In genomic region chr5:139795074-139796001, GRCh38 we compare ENCODE assay signal across 8 cellular contexts.
DNase-seq lines count a peak whose midpoint lies in the region; ATAC-seq and TF ChIP-seq lines count a peak whose summit lies in the region.

Gene PSD2 (plus strand): TSS chr5:139795808. CDS start chr5:139809441, 13,633 bp downstream.

- no peaks in the 10 kb centered on the region for H3K4me1 ChIP-seq in HEK293 (ENCODE audit: control insufficient read depth, insufficient read depth, low read length)
- peaks cover 2% of the 10 kb centered on the region for H3K4me1 ChIP-seq in iPS-15b (ENCODE audit: control insufficient read depth, insufficient read depth, low read length)

- no peak within 1 kb of the TSS for H3K27ac Mint-ChIP-seq in activated naive CD4-positive, alpha-beta T cell treated with anti-CD3 and anti-CD28 coated beads, Interleukin-2, amount 50 U/mL, for 24 hours

- peaks cover 37% of the 10 kb centered on the region for H3K27me3 Mint-ChIP-seq in activated naive CD4-positive, alpha-beta T cell treated with anti-CD3 and anti-CD28 coated beads, Interleukin-2, amount 50 U/mL, for 24 hours

- no peaks in the 10 kb centered on the region for H3K9me3 Mint-ChIP-seq in activated naive CD4-positive, alpha-beta T cell treated with anti-CD3 and anti-CD28 coated beads, Interleukin-2, amount 50 U/mL, for 24 hours

- no peak within 1 kb of the TSS for H3K9ac ChIP-seq in iPS-15b (ENCODE audit: low read depth, low read length)

- ATAC-seq in stimulated activated naive CD8-positive, alpha-beta T cell treated with anti-CD3 and anti-CD28 coated beads, Interleukin-15, Interleukin-2, amounts not matched to agents 100 U/mL and 50 U/mL, for 24 hours: peak; percentile 26
- no peak for ATAC-seq in HG02840 (IDR thresholded peaks at IDR 0.05; ENCODE audit: low FRiP score, unreplicated experiment)
- ATAC-seq in GM21717 (IDR thresholded peaks at IDR 0.05; ENCODE audit: unreplicated experiment): no peak

- H3K4me3 ChIP-seq in HEK293 (ENCODE audit: low read depth, low read length) (peak within 1 kb of the TSS; percentile 25), iPS-15b (ENCODE audit: low read depth, low read length) (peak within 1 kb of the TSS; percentile 48)

- no peaks in the 10 kb centered on the region for H3K9me3 ChIP-seq in HEK293 (ENCODE audit: control insufficient read depth, insufficient read depth, low read depth, low read length)
- no peaks in the 10 kb centered on the region for H3K9me3 ChIP-seq in iPS-15b (ENCODE audit: control insufficient read depth, insufficient read depth, low read length)

- H3K27ac ChIP-seq in HEK293 (ENCODE audit: extremely low read depth, low read depth, low read length): no peak within 1 kb of the TSS

- no peak for TF ChIP-seq CTCF in HEK293 (tag by site-specific recombination; IDR thresholded peaks at IDR 0.05)

- CTCF ChIA-PET in HEK293 (lab: Yijun Ruan, JAX): interaction anchor here (0.6 to 4.9 kb wide), 7 partner anchors 8 to 569 kb away, joined by 3 to 43 read pairs (median 4); no protein-coding TSS in a partner anchor

- peak within 1 kb of the TSS; percentile 63 for H3K4me3 Mint-ChIP-seq in activated naive CD4-positive, alpha-beta T cell treated with anti-CD3 and anti-CD28 coated beads, Interleukin-2, amount 50 U/mL, for 24 hours

- H3K36me3 Mint-ChIP-seq in activated naive CD4-positive, alpha-beta T cell treated with anti-CD3 and anti-CD28 coated beads, Interleukin-2, amount 50 U/mL, for 24 hours: no peaks in the 10 kb centered on the region

- DNase-seq in AG20443 (ENCODE audit: low spot score) (peak; percentile 62), DMS153 (lab: John Stamatoyannopoulos, UW) (no peak)
- peak; percentile 24 for DNase-seq in stimulated activated naive CD8-positive, alpha-beta T cell treated with anti-CD3 and anti-CD28 coated beads, Interleukin-15, Interleukin-2, amounts not matched to agents 100 U/mL and 50 U/mL, for 24 hours

- no peaks in the 10 kb centered on the region for H3K4me1 Mint-ChIP-seq in activated naive CD4-positive, alpha-beta T cell treated with anti-CD3 and anti-CD28 coated beads, Interleukin-2, amount 50 U/mL, for 24 hours

- POLR2A ChIA-PET in HEK293 (lab: Yijun Ruan, JAX): no interaction called here

- peaks cover 71% of the 10 kb centered on the region for H3K27me3 ChIP-seq in iPS-15b (ENCODE audit: control insufficient read depth, insufficient read depth, low read length)

- H3K36me3 ChIP-seq in HEK293 (ENCODE audit: control insufficient read depth in 2 of 2, insufficient read depth in 1 of 2, low read length in 2 of 2): no peaks in the 10 kb centered on the region
- H3K36me3 ChIP-seq in iPS-15b (ENCODE audit: control insufficient read depth, insufficient read depth, low read length): no peaks in the 10 kb centered on the region

TF ChIP-seq in HEK293, 187 proteins besides CTCF, POLR2A, EP300 and RAD21 (continues in another document):
- TF ChIP-seq SP2 (tag by site-specific recombination; IDR thresholded peaks at IDR 0.05) (peak; percentile 57), KLF9 (tag by site-specific recombination; IDR thresholded peaks at IDR 0.05; ENCODE audit: low read depth) (no peak), ZNF335 (tag by site-specific recombination; conservative IDR thresholded peaks at IDR 0.05) (peak; percentile 19), GLIS2 (tag by site-specific recombination; IDR thresholded peaks at IDR 0.05) (peak; percentile 63; the same call in 1 of the 2 replicates), ZNF174 (tag by site-specific recombination; IDR thresholded peaks at IDR 0.05) (no peak), HOXA7 (CRISPR knock-in tag; IDR thresholded peaks at IDR 0.05; ENCODE audit: borderline replicate concordance) (no peak), ZNF341 (tag by site-specific recombination; IDR thresholded peaks at IDR 0.05; ENCODE audit: low read depth) (peak; percentile 80), ZEB2 (tag by site-specific recombination; IDR thresholded peaks at IDR 0.05) (no peak), ZNF146 (tag by site-specific recombination; IDR thresholded peaks at IDR 0.05) (no peak), ZFHX2 (tag by site-specific recombination; conservative IDR thresholded peaks at IDR 0.05) (peak; percentile 5), ZNF654 (tag by site-specific recombination; IDR thresholded peaks at IDR 0.05; ENCODE audit: low read depth) (no peak), GLIS1 (tag by site-specific recombination; IDR thresholded peaks at IDR 0.05) (peak; percentile 30; the same call in 1 of the 2 replicates), ZNF548 (tag by site-specific recombination; IDR thresholded peaks at IDR 0.05) (no peak), ZIC2 (tag by site-specific recombination; IDR thresholded peaks at IDR 0.05) (no peak; the same call in 1 of the 2 replicates), ZNF777 (tag by site-specific recombination; IDR thresholded peaks at IDR 0.05; ENCODE audit: borderline replicate concordance) (0 out of 2 replicates have a peak, but pooled peaks have one; percentile 20), ZNF311 (tag by site-specific recombination; IDR thresholded peaks at IDR 0.05; ENCODE audit: borderline replicate concordance) (no peak), IKZF3 (tag by site-specific recombination; IDR thresholded peaks at IDR 0.05) (0 out of 2 replicates have a peak, but pooled peaks have one; percentile 12), ZNF621 (tag by site-specific recombination; IDR thresholded peaks at IDR 0.05) (no peak), ZFP3 (tag by site-specific recombination; IDR thresholded peaks at IDR 0.05; ENCODE audit: low read depth) (no peak), TCF7L2 (IDR thresholded peaks at IDR 0.05; ENCODE audit: borderline replicate concordance, low read depth, low read length) (no peak), ZNF626 (tag by site-specific recombination; IDR thresholded peaks at IDR 0.05) (no peak), ZSCAN23 (tag by site-specific recombination; IDR thresholded peaks at IDR 0.05) (no peak), KLF1 (tag by site-specific recombination; IDR thresholded peaks at IDR 0.05) (peak; percentile 66; the same call in 1 of the 2 replicates), ZNF571 (tag by site-specific recombination; IDR thresholded peaks at IDR 0.05) (no peak), ZNF660 (tag by site-specific recombination; IDR thresholded peaks at IDR 0.05) (no peak), RBAK (tag by site-specific recombination; IDR thresholded peaks at IDR 0.05) (no peak), ZNF623 (tag by site-specific recombination; IDR thresholded peaks at IDR 0.05) (no peak)
- TF ChIP-seq, protein P1, sequence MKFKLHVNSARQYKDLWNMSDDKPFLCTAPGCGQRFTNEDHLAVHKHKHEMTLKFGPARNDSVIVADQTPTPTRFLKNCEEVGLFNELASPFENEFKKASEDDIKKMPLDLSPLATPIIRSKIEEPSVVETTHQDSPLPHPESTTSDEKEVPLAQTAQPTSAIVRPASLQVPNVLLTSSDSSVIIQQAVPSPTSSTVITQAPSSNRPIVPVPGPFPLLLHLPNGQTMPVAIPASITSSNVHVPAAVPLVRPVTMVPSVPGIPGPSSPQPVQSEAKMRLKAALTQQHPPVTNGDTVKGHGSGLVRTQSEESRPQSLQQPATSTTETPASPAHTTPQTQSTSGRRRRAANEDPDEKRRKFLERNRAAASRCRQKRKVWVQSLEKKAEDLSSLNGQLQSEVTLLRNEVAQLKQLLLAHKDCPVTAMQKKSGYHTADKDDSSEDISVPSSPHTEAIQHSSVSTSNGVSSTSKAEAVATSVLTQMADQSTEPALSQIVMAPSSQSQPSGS (tag by site-specific recombination; IDR thresholded peaks at IDR 0.05; ENCODE audit: low read depth): no peak
- TF ChIP-seq, protein P2, sequence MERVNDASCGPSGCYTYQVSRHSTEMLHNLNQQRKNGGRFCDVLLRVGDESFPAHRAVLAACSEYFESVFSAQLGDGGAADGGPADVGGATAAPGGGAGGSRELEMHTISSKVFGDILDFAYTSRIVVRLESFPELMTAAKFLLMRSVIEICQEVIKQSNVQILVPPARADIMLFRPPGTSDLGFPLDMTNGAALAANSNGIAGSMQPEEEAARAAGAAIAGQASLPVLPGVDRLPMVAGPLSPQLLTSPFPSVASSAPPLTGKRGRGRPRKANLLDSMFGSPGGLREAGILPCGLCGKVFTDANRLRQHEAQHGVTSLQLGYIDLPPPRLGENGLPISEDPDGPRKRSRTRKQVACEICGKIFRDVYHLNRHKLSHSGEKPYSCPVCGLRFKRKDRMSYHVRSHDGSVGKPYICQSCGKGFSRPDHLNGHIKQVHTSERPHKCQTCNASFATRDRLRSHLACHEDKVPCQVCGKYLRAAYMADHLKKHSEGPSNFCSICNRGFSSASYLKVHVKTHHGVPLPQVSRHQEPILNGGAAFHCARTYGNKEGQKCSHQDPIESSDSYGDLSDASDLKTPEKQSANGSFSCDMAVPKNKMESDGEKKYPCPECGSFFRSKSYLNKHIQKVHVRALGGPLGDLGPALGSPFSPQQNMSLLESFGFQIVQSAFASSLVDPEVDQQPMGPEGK (tag by site-specific recombination; IDR thresholded peaks at IDR 0.05): peak; percentile 36; the same call in 1 of the 2 replicates
- TF ChIP-seq, protein P3, sequence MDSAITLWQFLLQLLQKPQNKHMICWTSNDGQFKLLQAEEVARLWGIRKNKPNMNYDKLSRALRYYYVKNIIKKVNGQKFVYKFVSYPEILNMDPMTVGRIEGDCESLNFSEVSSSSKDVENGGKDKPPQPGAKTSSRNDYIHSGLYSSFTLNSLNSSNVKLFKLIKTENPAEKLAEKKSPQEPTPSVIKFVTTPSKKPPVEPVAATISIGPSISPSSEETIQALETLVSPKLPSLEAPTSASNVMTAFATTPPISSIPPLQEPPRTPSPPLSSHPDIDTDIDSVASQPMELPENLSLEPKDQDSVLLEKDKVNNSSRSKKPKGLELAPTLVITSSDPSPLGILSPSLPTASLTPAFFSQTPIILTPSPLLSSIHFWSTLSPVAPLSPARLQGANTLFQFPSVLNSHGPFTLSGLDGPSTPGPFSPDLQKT (IDR thresholded peaks at IDR 0.05; ENCODE audit: borderline replicate concordance, low read depth, low read length): no peak
- TF ChIP-seq, protein P4, sequence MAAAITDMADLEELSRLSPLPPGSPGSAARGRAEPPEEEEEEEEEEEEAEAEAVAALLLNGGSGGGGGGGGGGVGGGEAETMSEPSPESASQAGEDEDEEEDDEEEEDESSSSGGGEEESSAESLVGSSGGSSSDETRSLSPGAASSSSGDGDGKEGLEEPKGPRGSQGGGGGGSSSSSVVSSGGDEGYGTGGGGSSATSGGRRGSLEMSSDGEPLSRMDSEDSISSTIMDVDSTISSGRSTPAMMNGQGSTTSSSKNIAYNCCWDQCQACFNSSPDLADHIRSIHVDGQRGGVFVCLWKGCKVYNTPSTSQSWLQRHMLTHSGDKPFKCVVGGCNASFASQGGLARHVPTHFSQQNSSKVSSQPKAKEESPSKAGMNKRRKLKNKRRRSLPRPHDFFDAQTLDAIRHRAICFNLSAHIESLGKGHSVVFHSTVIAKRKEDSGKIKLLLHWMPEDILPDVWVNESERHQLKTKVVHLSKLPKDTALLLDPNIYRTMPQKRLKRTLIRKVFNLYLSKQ (tag by site-specific recombination; IDR thresholded peaks at IDR 0.05; ENCODE audit: borderline replicate concordance): no peak
